10 cellular contexts compared by ENCODE assay signal in genomic region chr3:153285194-153285641, GRCh38.
A peak's percentile ranks its signal among the peaks of the same experiment; 100 is the strongest.
DNase-seq lines count a peak whose midpoint lies in the region; ATAC-seq and TF ChIP-seq lines count a peak whose summit lies in the region.
"Had no signal": no experiment of that assay in that cellular context is flagged by ENCODE, and none has a peak within 500 bp of the region (broad histone marks: within the 10 kb centered on the region; RNA-seq: fewer than 3 reads in every experiment).

No MANE protein-coding gene starts in this region.

- peak overlapping the region; percentile 9 for H3K9ac ChIP-seq in smooth muscle cell (ENCODE audit: low read depth)

- peak overlapping the region; percentile 70 for H2AFZ ChIP-seq in smooth muscle cell (ENCODE audit: low read depth)

- 57 to 60% methylated on average over 1 of the region's 1 CpG for whole genome bisulfite sequencing in gastroesophageal sphincter (ENCODE audit: low coverage in 1 of 2), 2 donors
- 62% methylated on average over 1 of the region's 1 CpG for WGBS in smooth muscle cell (ENCODE audit: low lambda C conversion rate)

- H3K4me3 Mint-ChIP-seq in WTC11 = no peak overlapping the region

- H3K36me3 Mint-ChIP-seq in WTC11 = no peaks in the 10 kb centered on the region

- H3K36me3 ChIP-seq in gastroesophageal sphincter (no peaks in the 10 kb centered on the region), smooth muscle cell (ENCODE audit: low read depth) (no peaks in the 10 kb centered on the region)
- H3K36me3 ChIP-seq: pancreas, thoracic aorta had no signal

- H3K27me3 Mint-ChIP-seq in WTC11 (ENCODE audit: low read depth) = no peaks in the 10 kb centered on the region; the same call in 1 of the 2 replicates

- no peak for TF ChIP-seq EP300 in gastroesophageal sphincter (IDR thresholded peaks at IDR 0.05)

- ATAC-seq in WTC11 (peak; percentile 76), gastroesophageal sphincter (peak; percentile 11), GM18511 (IDR thresholded peaks at IDR 0.05; ENCODE audit: unreplicated experiment) (no peak)

- H3K9me3 ChIP-seq in gastroesophageal sphincter (no peaks in the 10 kb centered on the region), smooth muscle cell (replicated peaks; ENCODE audit: low read depth) (no peaks in the 10 kb centered on the region)
- H3K9me3 ChIP-seq: pancreas, thoracic aorta had no signal

- H3K27ac ChIP-seq in gastroesophageal sphincter (peak overlapping the region in 3 of 4 donors; percentile 51 to 64 (median 57)), smooth muscle cell (ENCODE audit: low read depth) (peak overlapping the region; percentile 90)

- no peaks in the 10 kb centered on the region for H4K20me1 ChIP-seq in smooth muscle cell (ENCODE audit: low read depth)

- H3K27me3 ChIP-seq in gastroesophageal sphincter = no peaks in the 10 kb centered on the region
- H3K27me3 ChIP-seq in smooth muscle cell (ENCODE audit: low read depth) = no peaks in the 10 kb centered on the region
- H3K27me3 ChIP-seq: pancreas had no signal

- TF ChIP-seq CTCF in HFF-Myc (IDR thresholded peaks at IDR 0.05; ENCODE audit: low read depth, low read length, missing control alignments) = no peak
- TF ChIP-seq CTCF in WTC11 (IDR thresholded peaks at IDR 0.05) = no peak
- no peak for TF ChIP-seq CTCF in gastroesophageal sphincter (IDR thresholded peaks at IDR 0.05)
- no peak for TF ChIP-seq CTCF in smooth muscle cell (IDR thresholded peaks at IDR 0.05; ENCODE audit: borderline replicate concordance, insufficient read depth, poor library complexity, severe bottlenecking)

- peak overlapping the region; percentile 42 for H3K4me2 ChIP-seq in smooth muscle cell

- POLR2A ChIA-PET in WTC11 (lab: Charles Lee) = interaction anchor here (0.9 kb wide), 1 partner anchor 20 kb away, joined by 3 read pairs; no protein-coding TSS in a partner anchor

- DNase-seq in HFF-Myc (ENCODE audit: extremely low read depth, low read depth) = peak; percentile 12
- no peak for DNase-seq in WTC11 (ENCODE audit: low spot score)
- DNase-seq in smooth muscle cell (lab: John Stamatoyannopoulos, UW; ENCODE audit: unreplicated experiment) = no peak
- DNase-seq in NCI-H187 (lab: John Stamatoyannopoulos, UW) = no peak
- no peak for DNase-seq in cerebellar nuclear complex (lab: John Stamatoyannopoulos, UW)
- DNase-seq: amygdala, pancreas had no signal

- 0 out of 2 replicates have a peak, but pooled peaks cover 6% of the 10 kb centered on the region for H3K9me3 Mint-ChIP-seq in WTC11

- CTCF ChIA-PET in WTC11 (lab: Charles Lee) = interaction anchor here (0.6 kb wide), 1 partner anchor 209 kb away, joined by 3 read pairs; no protein-coding TSS in a partner anchor

- TF ChIP-seq POLR2A in gastroesophageal sphincter (IDR thresholded peaks at IDR 0.05) = no peak

- peaks cover 18% of the 10 kb centered on the region for H3K4me1 Mint-ChIP-seq in WTC11

- H3K4me1 ChIP-seq in gastroesophageal sphincter (peaks cover 0 to 24% (median 10%) of the 10 kb centered on the region in 3 donors), smooth muscle cell (ENCODE audit: low read depth) (peaks cover 18% of the 10 kb centered on the region)

- peaks cover 6% of the 10 kb centered on the region for H3F3A ChIP-seq in smooth muscle cell (ENCODE audit: low read depth)

- no peaks in the 10 kb centered on the region for H3K79me2 ChIP-seq in smooth muscle cell (ENCODE audit: low read depth)

- no peak overlapping the region for H3K27ac Mint-ChIP-seq in WTC11

- H3K4me3 ChIP-seq in HFF-Myc (replicated peaks; ENCODE audit: low read depth, low read length) = no peak overlapping the region
- H3K4me3 ChIP-seq in gastroesophageal sphincter = no peak overlapping the region
- H3K4me3 ChIP-seq in smooth muscle cell = no peak overlapping the region
- H3K4me3 ChIP-seq: pancreas, thoracic aorta had no signal

TF ChIP-seq in WTC11, 78 proteins besides CTCF, POLR2A, EP300 and RAD21 (continues in another document):
- TF ChIP-seq SOX15 (CRISPR knock-in tag; IDR thresholded peaks at IDR 0.05) = no peak
- no peak for TF ChIP-seq ATF1 (CRISPR knock-in tag; IDR thresholded peaks at IDR 0.05)
- TF ChIP-seq ZNF317 (CRISPR knock-in tag; IDR thresholded peaks at IDR 0.05; ENCODE audit: borderline replicate concordance, low read depth) = no peak
- TF ChIP-seq FOXP1 (CRISPR knock-in tag; IDR thresholded peaks at IDR 0.05; ENCODE audit: borderline replicate concordance) = no peak
- TF ChIP-seq, protein P1, sequence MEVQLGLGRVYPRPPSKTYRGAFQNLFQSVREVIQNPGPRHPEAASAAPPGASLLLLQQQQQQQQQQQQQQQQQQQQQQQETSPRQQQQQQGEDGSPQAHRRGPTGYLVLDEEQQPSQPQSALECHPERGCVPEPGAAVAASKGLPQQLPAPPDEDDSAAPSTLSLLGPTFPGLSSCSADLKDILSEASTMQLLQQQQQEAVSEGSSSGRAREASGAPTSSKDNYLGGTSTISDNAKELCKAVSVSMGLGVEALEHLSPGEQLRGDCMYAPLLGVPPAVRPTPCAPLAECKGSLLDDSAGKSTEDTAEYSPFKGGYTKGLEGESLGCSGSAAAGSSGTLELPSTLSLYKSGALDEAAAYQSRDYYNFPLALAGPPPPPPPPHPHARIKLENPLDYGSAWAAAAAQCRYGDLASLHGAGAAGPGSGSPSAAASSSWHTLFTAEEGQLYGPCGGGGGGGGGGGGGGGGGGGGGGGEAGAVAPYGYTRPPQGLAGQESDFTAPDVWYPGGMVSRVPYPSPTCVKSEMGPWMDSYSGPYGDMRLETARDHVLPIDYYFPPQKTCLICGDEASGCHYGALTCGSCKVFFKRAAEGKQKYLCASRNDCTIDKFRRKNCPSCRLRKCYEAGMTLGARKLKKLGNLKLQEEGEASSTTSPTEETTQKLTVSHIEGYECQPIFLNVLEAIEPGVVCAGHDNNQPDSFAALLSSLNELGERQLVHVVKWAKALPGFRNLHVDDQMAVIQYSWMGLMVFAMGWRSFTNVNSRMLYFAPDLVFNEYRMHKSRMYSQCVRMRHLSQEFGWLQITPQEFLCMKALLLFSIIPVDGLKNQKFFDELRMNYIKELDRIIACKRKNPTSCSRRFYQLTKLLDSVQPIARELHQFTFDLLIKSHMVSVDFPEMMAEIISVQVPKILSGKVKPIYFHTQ (CRISPR knock-in tag; IDR thresholded peaks at IDR 0.05) = no peak
- TF ChIP-seq, protein P2, sequence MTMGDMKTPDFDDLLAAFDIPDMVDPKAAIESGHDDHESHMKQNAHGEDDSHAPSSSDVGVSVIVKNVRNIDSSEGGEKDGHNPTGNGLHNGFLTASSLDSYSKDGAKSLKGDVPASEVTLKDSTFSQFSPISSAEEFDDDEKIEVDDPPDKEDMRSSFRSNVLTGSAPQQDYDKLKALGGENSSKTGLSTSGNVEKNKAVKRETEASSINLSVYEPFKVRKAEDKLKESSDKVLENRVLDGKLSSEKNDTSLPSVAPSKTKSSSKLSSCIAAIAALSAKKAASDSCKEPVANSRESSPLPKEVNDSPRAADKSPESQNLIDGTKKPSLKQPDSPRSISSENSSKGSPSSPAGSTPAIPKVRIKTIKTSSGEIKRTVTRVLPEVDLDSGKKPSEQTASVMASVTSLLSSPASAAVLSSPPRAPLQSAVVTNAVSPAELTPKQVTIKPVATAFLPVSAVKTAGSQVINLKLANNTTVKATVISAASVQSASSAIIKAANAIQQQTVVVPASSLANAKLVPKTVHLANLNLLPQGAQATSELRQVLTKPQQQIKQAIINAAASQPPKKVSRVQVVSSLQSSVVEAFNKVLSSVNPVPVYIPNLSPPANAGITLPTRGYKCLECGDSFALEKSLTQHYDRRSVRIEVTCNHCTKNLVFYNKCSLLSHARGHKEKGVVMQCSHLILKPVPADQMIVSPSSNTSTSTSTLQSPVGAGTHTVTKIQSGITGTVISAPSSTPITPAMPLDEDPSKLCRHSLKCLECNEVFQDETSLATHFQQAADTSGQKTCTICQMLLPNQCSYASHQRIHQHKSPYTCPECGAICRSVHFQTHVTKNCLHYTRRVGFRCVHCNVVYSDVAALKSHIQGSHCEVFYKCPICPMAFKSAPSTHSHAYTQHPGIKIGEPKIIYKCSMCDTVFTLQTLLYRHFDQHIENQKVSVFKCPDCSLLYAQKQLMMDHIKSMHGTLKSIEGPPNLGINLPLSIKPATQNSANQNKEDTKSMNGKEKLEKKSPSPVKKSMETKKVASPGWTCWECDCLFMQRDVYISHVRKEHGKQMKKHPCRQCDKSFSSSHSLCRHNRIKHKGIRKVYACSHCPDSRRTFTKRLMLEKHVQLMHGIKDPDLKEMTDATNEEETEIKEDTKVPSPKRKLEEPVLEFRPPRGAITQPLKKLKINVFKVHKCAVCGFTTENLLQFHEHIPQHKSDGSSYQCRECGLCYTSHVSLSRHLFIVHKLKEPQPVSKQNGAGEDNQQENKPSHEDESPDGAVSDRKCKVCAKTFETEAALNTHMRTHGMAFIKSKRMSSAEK (CRISPR knock-in tag; IDR thresholded peaks at IDR 0.05; ENCODE audit: borderline replicate concordance) = no peak
- TF ChIP-seq, protein P3, sequence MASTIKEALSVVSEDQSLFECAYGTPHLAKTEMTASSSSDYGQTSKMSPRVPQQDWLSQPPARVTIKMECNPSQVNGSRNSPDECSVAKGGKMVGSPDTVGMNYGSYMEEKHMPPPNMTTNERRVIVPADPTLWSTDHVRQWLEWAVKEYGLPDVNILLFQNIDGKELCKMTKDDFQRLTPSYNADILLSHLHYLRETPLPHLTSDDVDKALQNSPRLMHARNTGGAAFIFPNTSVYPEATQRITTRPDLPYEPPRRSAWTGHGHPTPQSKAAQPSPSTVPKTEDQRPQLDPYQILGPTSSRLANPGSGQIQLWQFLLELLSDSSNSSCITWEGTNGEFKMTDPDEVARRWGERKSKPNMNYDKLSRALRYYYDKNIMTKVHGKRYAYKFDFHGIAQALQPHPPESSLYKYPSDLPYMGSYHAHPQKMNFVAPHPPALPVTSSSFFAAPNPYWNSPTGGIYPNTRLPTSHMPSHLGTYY (CRISPR knock-in tag; IDR thresholded peaks at IDR 0.05) = no peak
- no peak for TF ChIP-seq ZNF219 (CRISPR knock-in tag; IDR thresholded peaks at IDR 0.05; ENCODE audit: borderline replicate concordance)
